37 cellular contexts compared by ENCODE assay signal in the genomic region with DNA sequence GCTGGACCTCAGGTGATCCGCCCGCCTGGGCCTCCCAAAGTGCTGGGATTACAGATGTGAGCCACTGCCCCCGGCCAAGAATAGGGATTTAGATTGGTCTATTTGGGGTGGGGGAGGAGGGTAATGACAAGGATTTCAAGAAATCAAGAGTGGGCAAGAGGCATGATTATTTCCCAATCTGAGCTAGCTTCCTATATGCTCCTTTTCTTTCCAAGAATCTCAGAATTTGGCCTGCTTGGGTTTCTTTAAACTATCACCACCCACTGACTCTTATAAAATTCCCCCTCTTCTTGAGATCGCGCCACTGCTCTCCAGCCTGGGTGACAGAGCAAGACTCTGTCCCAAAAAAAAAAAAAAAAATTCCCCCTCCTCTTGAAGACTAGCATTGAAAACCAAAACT. TPM values are rescaled to one million over a fixed set of nuclear protein-coding genes. Genes with fewer than 3 reads are reported as not detected.
DNase-seq lines count a peak whose midpoint lies in the region; ATAC-seq, FAIRE-seq and TF ChIP-seq lines count a peak whose summit lies in the region.
"Had no signal": no experiment of that assay in that cellular context is flagged by ENCODE, and none has a peak within 500 bp of the region (broad histone marks: within the 10 kb centered on the region; RNA-seq: fewer than 3 reads in every experiment).

No MANE protein-coding gene starts in this region.

- CTCF ChIA-PET in HEK293 (lab: Yijun Ruan, JAX): interaction anchor here (1.2 kb wide), 1 partner anchor 345 kb away, joined by 3 read pairs; no protein-coding TSS in a partner anchor
- CTCF ChIA-PET in GM12878 (lab: Yijun Ruan, JAX): no interaction called here
- CTCF ChIA-PET in K562 (lab: Yijun Ruan, JAX; ENCODE audit: low intra/inter-chr PET ratio): no interaction called here

- in situ Hi-C loops in GM12878 (cut with MboI): loop anchor here (5.0 kb wide), 1 partner anchor 35 kb away; no protein-coding TSS in a partner anchor
- in situ Hi-C loops in K562 (cut with MboI): no loop called here

- 58% methylated on average over 5 of the region's 5 CpGs for WGBS in GM12878 (ENCODE audit: insufficient coverage, insufficient replicate concordance, low lambda C conversion rate, missing lambda C conversion rate)
- WGBS in K562 (ENCODE audit: insufficient coverage, low coverage, missing lambda C conversion rate): 90% methylated on average over 5 of the region's 5 CpGs

- TF ChIP-seq RAD21 in GM12878 (IDR thresholded peaks at IDR 0.05; ENCODE audit: insufficient read depth, low read depth, low read length): no peak
- TF ChIP-seq RAD21 in K562 (CRISPR knock-in tag; conservative IDR thresholded peaks at IDR 0.05 in 1 of 2, IDR thresholded peaks at IDR 0.05 in 1 of 2): no peak

- H3K9me3 ChIP-seq in HEK293 (ENCODE audit: control insufficient read depth, insufficient read depth, low read depth, low read length) (no peaks in the 10 kb centered on the region), GM12878 (replicated peaks; ENCODE audit: control insufficient read depth, insufficient read depth, low read length) (no peaks in the 10 kb centered on the region), K562 (replicated peaks; ENCODE audit: control insufficient read depth, insufficient read depth, low read depth, low read length) (peaks cover 3% of the 10 kb centered on the region; the same call in 1 of the 2 replicates)
- H3K9me3 ChIP-seq: A549; BE2C; BLaER1; BLaER1 treated with 17β-estradiol and CSF1 and Interleukin-3, amounts not matched to agents 10 nM and 100 nM; Caco-2 had no signal

- peak overlapping the region; percentile 67 for H3K27ac Mint-ChIP-seq in dendritic cell treated with granulocyte-macrophage colony-stimulating factor and Interleukin-4, amounts not matched to agents 40 ng/mL and 50 ng/mL, for 4 days
- H3K27ac Mint-ChIP-seq: B cell; CD4-positive, alpha-beta T cell; CD4-positive, CD25-positive, alpha-beta regulatory T cell; CD8-positive, alpha-beta memory T cell; CD8-positive, alpha-beta T cell had no signal

- FAIRE-seq in GM12878 (lab: Jason Lieb, UNC) (no peak), K562 (lab: Jason Lieb, UNC) (no peak)
- FAIRE-seq: A204.1, A549, D721Med had no signal

- H3K27me3 ChIP-seq in GM12878 (replicated peaks in 1 of 2; ENCODE audit: control insufficient read depth in 2 of 2, insufficient read depth in 2 of 2, low read length in 1 of 2): no peaks in the 10 kb centered on the region
- no peaks in the 10 kb centered on the region for H3K27me3 ChIP-seq in K562 (ENCODE audit: control insufficient read depth in 2 of 2, insufficient read depth in 2 of 2, low read length in 2 of 2)
- H3K27me3 ChIP-seq: BE2C; BLaER1; BLaER1 treated with 17β-estradiol and CSF1 and Interleukin-3, amounts not matched to agents 10 nM and 100 nM had no signal

- H4K20me1 ChIP-seq in GM12878 (ENCODE audit: control insufficient read depth, insufficient read depth) (no peaks in the 10 kb centered on the region), K562 (replicated peaks; ENCODE audit: control insufficient read depth, insufficient read depth, low read length) (no peaks in the 10 kb centered on the region)
- H4K20me1 ChIP-seq: BLaER1 had no signal

- H3K27ac ChIP-seq in HEK293 (ENCODE audit: extremely low read depth, low read depth, low read length): no peak overlapping the region
- no peak overlapping the region for H3K27ac ChIP-seq in GM12878 (ENCODE audit: control insufficient read depth, insufficient read depth)
- no peak overlapping the region for H3K27ac ChIP-seq in K562 (ENCODE audit: extremely low read depth, low read depth, low read length)
- H3K27ac ChIP-seq: 22Rv1; A549; BLaER1; BLaER1 treated with 17β-estradiol and CSF1 and Interleukin-3, amounts not matched to agents 10 nM and 100 nM; C4-2B had no signal

- peaks cover 26% of the 10 kb centered on the region for H3K4me1 Mint-ChIP-seq in dendritic cell treated with granulocyte-macrophage colony-stimulating factor and Interleukin-4, amounts not matched to agents 40 ng/mL and 50 ng/mL, for 4 days (ENCODE audit: low read depth)

- no peak overlapping the region for H3K4me3 ChIP-seq in HEK293 (ENCODE audit: low read depth, low read length)
- H3K4me3 ChIP-seq in GM12878: no peak overlapping the region
- no peak overlapping the region for H3K4me3 ChIP-seq in K562
- H3K4me3 ChIP-seq: A549; BLaER1; BLaER1 treated with 17β-estradiol and CSF1 and Interleukin-3, amounts not matched to agents 10 nM and 100 nM had no signal

- RAD21 ChIA-PET in GM12878 (lab: Charles Lee; ENCODE audit: unreplicated experiment): no interaction called here

- DNase-seq in GM12878 (ENCODE audit: low read depth, low spot score) (no peak), K562 (ENCODE audit: extremely low read depth in 1 of 4, low spot score in 3 of 4) (no peak), AG08396 (ENCODE audit: low spot score) (no peak), ecto neural progenitor cell (ENCODE audit: low spot score) (no peak)
- DNase-seq: 8988T; ACHN; AML-193; BE2C; C1 segment of cervical spinal cord; Caco-2; Calu3; CD4-positive, alpha-beta memory T cell; CD4-positive, alpha-beta T cell; CD4-positive, CD25-positive, alpha-beta regulatory T cell; CD8-positive, alpha-beta memory T cell; CD8-positive, alpha-beta T cell; COR-L47; DMS 273 treated with DMSO at 0.1 percent for 48 hours; DMS153; DMS53; DMS79; DMS79 treated with DMSO at 0.1 percent for 48 hours; DND-41; EL had no signal

- TF ChIP-seq EP300 in GM12878 (IDR thresholded peaks at IDR 0.05; ENCODE audit: borderline replicate concordance in 1 of 2, control insufficient read depth in 1 of 2, low read depth in 2 of 2, low read length in 2 of 2) (no peak), K562 (IDR thresholded peaks at IDR 0.05; ENCODE audit: low read length) (no peak)

- TF ChIP-seq POLR2A in GM12878 (IDR thresholded peaks at IDR 0.05; ENCODE audit: low read depth, low read length) (no peak), K562 (conservative IDR thresholded peaks at IDR 0.05) (no peak)

- TF ChIP-seq CTCF in HEK293 (tag by site-specific recombination; IDR thresholded peaks at IDR 0.05) (no peak), GM12878 (IDR thresholded peaks at IDR 0.05 in 2 of 3, conservative IDR thresholded peaks at IDR 0.05 in 1 of 3; ENCODE audit: control insufficient read depth in 2 of 3, extremely low read depth in 1 of 3, insufficient read depth in 1 of 3, low read depth in 3 of 3, low read length in 3 of 3) (no peak), K562 (IDR thresholded peaks at IDR 0.05 in 2 of 3, conservative IDR thresholded peaks at IDR 0.05 in 1 of 3; ENCODE audit: insufficient read depth in 2 of 3, low read depth in 1 of 3, low read length in 3 of 3) (no peak)

- H3K4me2 ChIP-seq in GM12878 (ENCODE audit: control insufficient read depth, insufficient read depth) (no peak overlapping the region), K562 (ENCODE audit: insufficient read depth, low read length) (no peak overlapping the region)
- H3K4me2 ChIP-seq: A549; BLaER1; BLaER1 treated with 17β-estradiol and CSF1 and Interleukin-3, amounts not matched to agents 10 nM and 100 nM had no signal

- SMC1A ChIA-PET in GM12878 (lab: Charles Lee; ENCODE audit: uncharacterized antibody, unreplicated experiment): no interaction called here

- H3K4me3 Mint-ChIP-seq in dendritic cell treated with granulocyte-macrophage colony-stimulating factor and Interleukin-4, amounts not matched to agents 40 ng/mL and 50 ng/mL, for 4 days: no peak overlapping the region
- H3K4me3 Mint-ChIP-seq: B cell; CD14-positive monocyte; CD4-positive, alpha-beta memory T cell; CD4-positive, alpha-beta T cell; CD8-positive, alpha-beta T cell had no signal

- H3K79me2 ChIP-seq in GM12878 (ENCODE audit: control insufficient read depth, insufficient read depth, low read length) (peaks cover 14% of the 10 kb centered on the region), K562 (ENCODE audit: control insufficient read depth, insufficient read depth, low read length) (peaks cover 18% of the 10 kb centered on the region)

- no peak for ATAC-seq in GM12878
- ATAC-seq in K562: no peak
- no peak for ATAC-seq in HG02870 (IDR thresholded peaks at IDR 0.05; ENCODE audit: unreplicated experiment)
- no peak for ATAC-seq in GM19463 (IDR thresholded peaks at IDR 0.05; ENCODE audit: unreplicated experiment)
- ATAC-seq: A549; CD8-positive, alpha-beta T cell had no signal

- H2AFZ ChIP-seq in GM12878 (ENCODE audit: control insufficient read depth, low read depth, low read length) (no peak overlapping the region), K562 (ENCODE audit: low read depth, low read length) (no peak overlapping the region)

- no peak overlapping the region for H3K9ac ChIP-seq in GM12878 (ENCODE audit: control insufficient read depth, insufficient read depth, low read length)
- H3K9ac ChIP-seq in K562 (ENCODE audit: insufficient read depth in 1 of 2, low read depth in 2 of 2, low read length in 2 of 2): no peak overlapping the region
- H3K9ac ChIP-seq: BLaER1; BLaER1 treated with 17β-estradiol and CSF1 and Interleukin-3, amounts not matched to agents 10 nM and 100 nM had no signal

- intact Hi-C loops in GM12878 (cut with micrococcal nuclease; ENCODE audit: unreplicated experiment) (no loop called here), K562 (cut with micrococcal nuclease) (no loop called here)
- intact Hi-C loops in dendritic cell treated with granulocyte-macrophage colony-stimulating factor and Interleukin-4, amounts not matched to agents 40 ng/mL and 50 ng/mL, for 4 days (cut with micrococcal nuclease): no loop called here

- H3K36me3 ChIP-seq in HEK293 (ENCODE audit: control insufficient read depth in 2 of 2, insufficient read depth in 1 of 2, low read length in 2 of 2): no peaks in the 10 kb centered on the region
- no peaks in the 10 kb centered on the region for H3K36me3 ChIP-seq in GM12878 (ENCODE audit: control insufficient read depth in 2 of 2, insufficient read depth in 2 of 2, low read length in 1 of 2)
- H3K36me3 ChIP-seq in K562 (ENCODE audit: control insufficient read depth, insufficient read depth, low read length): no peaks in the 10 kb centered on the region
- H3K36me3 ChIP-seq: BE2C; BLaER1; BLaER1 treated with 17β-estradiol and CSF1 and Interleukin-3, amounts not matched to agents 10 nM and 100 nM had no signal

- BruUV-seq in GM12878 (replicated peaks; lab: Mats Ljungman, UMichigan) (no TSS peak), K562 (replicated peaks; lab: Mats Ljungman, UMichigan) (no TSS peak)

- H3K27me3 Mint-ChIP-seq in dendritic cell treated with granulocyte-macrophage colony-stimulating factor and Interleukin-4, amounts not matched to agents 40 ng/mL and 50 ng/mL, for 4 days: no peaks in the 10 kb centered on the region
- H3K27me3 Mint-ChIP-seq: B cell; CD4-positive, alpha-beta T cell; CD4-positive, CD25-positive, alpha-beta regulatory T cell had no signal

- H3K9me3 Mint-ChIP-seq in dendritic cell treated with granulocyte-macrophage colony-stimulating factor and Interleukin-4, amounts not matched to agents 40 ng/mL and 50 ng/mL, for 4 days: no peaks in the 10 kb centered on the region
- H3K9me3 Mint-ChIP-seq: CD14-positive monocyte; CD4-positive, alpha-beta T cell; CD4-positive, CD25-positive, alpha-beta regulatory T cell; CD8-positive, alpha-beta T cell had no signal

- H3K4me1 ChIP-seq in HEK293 (ENCODE audit: control insufficient read depth, insufficient read depth, low read length): peaks cover 7% of the 10 kb centered on the region; the same call in 1 of the 2 replicates
- peaks cover 10% of the 10 kb centered on the region for H3K4me1 ChIP-seq in GM12878 (ENCODE audit: control insufficient read depth, insufficient read depth, low read length)
- peaks cover 7 to 14% of the 10 kb centered on the region in 2 experiments; a peak in 4 of 5 replicates for H3K4me1 ChIP-seq in K562 (replicated peaks in 1 of 2; ENCODE audit: control insufficient read depth in 2 of 2, insufficient read depth in 2 of 2, low read length in 2 of 2)
- H3K4me1 ChIP-seq: BE2C had no signal

- H3K9me1 ChIP-seq in K562 (ENCODE audit: control insufficient read depth, insufficient read depth, low read length): no peaks in the 10 kb centered on the region

- peaks cover 15% of the 10 kb centered on the region for H3K36me3 Mint-ChIP-seq in dendritic cell treated with granulocyte-macrophage colony-stimulating factor and Interleukin-4, amounts not matched to agents 40 ng/mL and 50 ng/mL, for 4 days (ENCODE audit: low read depth)
- H3K36me3 Mint-ChIP-seq: CD14-positive monocyte had no signal

- POLR2A ChIA-PET in HEK293 (lab: Yijun Ruan, JAX) (no interaction called here), GM12878 (lab: Charles Lee) (interaction anchor here (0.5 to 0.7 kb wide), 2 partner anchors 35 to 198 kb away, joined by 4 to 7 read pairs; no protein-coding TSS in a partner anchor), K562 (lab: Yijun Ruan, JAX) (no interaction called here)

RNA-seq across cellular contexts. Expression of gene DMXL1, which starts 3.5 kb away (rescaled TPM):
- 353 and 379 TPM in 2 replicates for total RNA-seq in GM12878 (2013; cell fraction: nucleolus; rRNA removed)
- total RNA-seq in GM12878 (2014; rRNA removed) (52.8 and 60.0 TPM in 2 replicates), GM12878 (2014; rRNA removed; fragmentation: Illumina TruSeq; extraction: Trizol) (67.7 and 68.4 TPM in 2 replicates), GM12878 (2021) (45.7 and 49.2 TPM in 2 replicates), K562 (2014; rRNA removed) (22.9 and 23.8 TPM in 2 replicates), K562 (2014; rRNA removed; fragmentation: Illumina TruSeq; extraction: Trizol) (40.3 and 48.6 TPM in 2 replicates), K562 (2015; rRNA removed; fragmentation: Illumina TruSeq; extraction: Trizol) (35.2 and 37.2 TPM in 2 replicates), K562 (2021) (32.3 and 33.9 TPM in 2 replicates)
- 11.7 TPM for polyA plus RNA-seq in GM12878 (2011; ENCODE audit: low read depth)
- polyA plus RNA-seq in GM12878 (2011; rRNA removed) (34.2 and 51.2 TPM in 2 replicates), GM12878 (2014; fragmentation: Illumina TruSeq; extraction: Trizol) (37.1 and 73.0 TPM in 2 replicates), GM12878 (2014; fragmentation: Nextera tagmentation; extraction: Ambion mirVana) (10 to 100 TPM in 1 of 2 experiments, 1 to 10 TPM in 1; 9.1 to 11.0 TPM), GM12878 (2014; rRNA removed) (23.6 and 34.1 TPM in 2 replicates), GM12878 (2016; fragmentation: Nextera tagmentation; extraction: Ambion mirVana) (10 to 100 TPM; 27.7 to 29.6 TPM), K562 (2011; rRNA removed) (36.9 and 37.0 TPM in 2 replicates), K562 (2014; fragmentation: Illumina TruSeq; extraction: Trizol) (22.5 and 30.6 TPM in 2 replicates), K562 (2014; fragmentation: Nextera tagmentation; extraction: Ambion mirVana) (1 to 10 TPM; 8.3 to 8.6 TPM), K562 (2014; rRNA removed) (17.6 and 20.3 TPM in 2 replicates)
- polyA plus RNA-seq in GM12878 (2011; cell fraction: cytosol; rRNA removed): 8.6 and 10.3 TPM in 2 replicates
- polyA plus RNA-seq in GM12878 (2011; cell fraction: nucleus; rRNA removed): 27.8 and 34.6 TPM in 2 replicates
- 24.8 and 28.3 TPM in 2 replicates for polyA plus RNA-seq in GM12878 (2012)
- 50.9 and 75.0 TPM in 2 replicates for polyA minus RNA-seq in GM12878 (2011; rRNA and poly(A)+ RNA removed)
- 16.4 and 17.1 TPM in 2 replicates for polyA minus RNA-seq in GM12878 (2011; cell fraction: cytosol; rRNA and poly(A)+ RNA removed)
- 73.7 and 94.3 TPM in 2 replicates for polyA minus RNA-seq in GM12878 (2011; cell fraction: nucleus; rRNA and poly(A)+ RNA removed)
- total RNA-seq in K562 (2011; cell fraction: chromatin; rRNA removed; ENCODE audit: low replicate concordance): 87.5 and 343 TPM in 2 replicates
- 30.5 and 36.2 TPM in 2 replicates for total RNA-seq in K562 (2011; cell fraction: nucleolus; rRNA removed)
- total RNA-seq in K562 (2011; cell fraction: nucleoplasm; rRNA removed): 57.3 and 63.4 TPM in 2 replicates
- 5.8 and 10.7 TPM in 2 replicates for polyA plus RNA-seq in K562 (2011; cell fraction: cytosol; rRNA removed)
- 33.7 and 57.8 TPM in 2 replicates for polyA plus RNA-seq in K562 (2011; cell fraction: nucleus; rRNA removed)
- polyA plus RNA-seq in K562 (2012): 14.0 and 28.4 TPM in 2 replicates
- polyA minus RNA-seq in K562 (2011; rRNA and poly(A)+ RNA removed): 97.6 and 133 TPM in 2 replicates
- polyA minus RNA-seq in K562 (2011; cell fraction: cytosol; rRNA and poly(A)+ RNA removed): 26.8 and 32.4 TPM in 2 replicates
- 96.9 and 165 TPM in 2 replicates for polyA minus RNA-seq in K562 (2011; cell fraction: nucleus; rRNA and poly(A)+ RNA removed)

Comparison
In these comparisons a context has a peak if more than half of its experiments do, and no peak if none do; other contexts are left out.
1. Of the 44 proteins assayed by ChIP-seq in both K562 and HEK293: peak only in K562: none; only in HEK293: none; in both: PRDM10; in neither: 43.